1 cellular context compared by ENCODE assay signal in genomic region chr6:148342146-148343027, GRCh38.
TF ChIP-seq lines count a peak whose summit lies in the region.

Gene SASH1 (plus strand): TSS chr6:148342838. CDS start chr6:148343068, 230 bp downstream.

TF ChIP-seq in HepG2, 621 proteins besides CTCF, POLR2A, EP300 and RAD21 (continued from another document and continues in another):
- TF ChIP-seq ZNF574 (CRISPR knock-in tag; IDR thresholded peaks at IDR 0.05) = peak; percentile 55; the same call in 1 of the 2 replicates
- peak; percentile 84; the same call in 1 of the 2 replicates for TF ChIP-seq ZNF280B (CRISPR knock-in tag; IDR thresholded peaks at IDR 0.05; ENCODE audit: borderline replicate concordance)
- TF ChIP-seq ZNF441 (CRISPR knock-in tag; IDR thresholded peaks at IDR 0.05; ENCODE audit: borderline replicate concordance) = peak; percentile 48; the same call in 1 of the 2 replicates
- TF ChIP-seq MLXIP (CRISPR knock-in tag; IDR thresholded peaks at IDR 0.05; ENCODE audit: borderline replicate concordance) = no peak
- TF ChIP-seq ZNF251 (CRISPR knock-in tag; IDR thresholded peaks at IDR 0.05) = no peak
- peak; percentile 32; the same call in 1 of the 2 replicates for TF ChIP-seq HIC2 (CRISPR knock-in tag; IDR thresholded peaks at IDR 0.05; ENCODE audit: low read depth)
- no peak for TF ChIP-seq ZNF512B (CRISPR knock-in tag; IDR thresholded peaks at IDR 0.05; ENCODE audit: borderline replicate concordance)
- TF ChIP-seq ZNF207 (IDR thresholded peaks at IDR 0.05; ENCODE audit: borderline replicate concordance) = no peak
- peak; percentile 58; the same call in 1 of the 2 replicates for TF ChIP-seq MEIS1 (CRISPR knock-in tag; IDR thresholded peaks at IDR 0.05; ENCODE audit: borderline replicate concordance)
- peak; percentile 9; the same call in 1 of the 2 replicates for TF ChIP-seq RXRB (CRISPR knock-in tag; IDR thresholded peaks at IDR 0.05; ENCODE audit: borderline replicate concordance)
- peak; percentile 74; the same call in 1 of the 2 replicates for TF ChIP-seq KMT2B (CRISPR knock-in tag; IDR thresholded peaks at IDR 0.05)
- no peak for TF ChIP-seq TBL1XR1 (IDR thresholded peaks at IDR 0.05; ENCODE audit: borderline replicate concordance, low read length, partially characterized antibody)
- TF ChIP-seq HDAC2 (CRISPR knock-in tag; IDR thresholded peaks at IDR 0.05) = peak; percentile 4; the same call in 1 of the 2 replicates
- TF ChIP-seq ATF6 (CRISPR knock-in tag; conservative IDR thresholded peaks at IDR 0.05) = peak; percentile 62; the same call in 1 of the 2 replicates
- no peak for TF ChIP-seq GTF3A (CRISPR knock-in tag; conservative IDR thresholded peaks at IDR 0.05)
- no peak for TF ChIP-seq ZBTB7A (CRISPR knock-in tag; IDR thresholded peaks at IDR 0.05)
- TF ChIP-seq ZNF577 (CRISPR knock-in tag; IDR thresholded peaks at IDR 0.05; ENCODE audit: borderline replicate concordance, low read depth) = no peak
- 0 out of 2 replicates have a peak, but pooled peaks have one; percentile 73 for TF ChIP-seq ZNF350 (CRISPR knock-in tag; IDR thresholded peaks at IDR 0.05; ENCODE audit: borderline replicate concordance, low read depth)
- TF ChIP-seq ZNF138 (CRISPR knock-in tag; IDR thresholded peaks at IDR 0.05; ENCODE audit: low read depth) = no peak
- no peak for TF ChIP-seq KDM4B (CRISPR knock-in tag; IDR thresholded peaks at IDR 0.05)
- peak; percentile 24; the same call in 1 of the 2 replicates for TF ChIP-seq CBX2 (IDR thresholded peaks at IDR 0.05; ENCODE audit: low read depth, low read length)
- no peak for TF ChIP-seq CBX2 (CRISPR knock-in tag; IDR thresholded peaks at IDR 0.05; ENCODE audit: low read depth)
- no peak for TF ChIP-seq POGK (CRISPR knock-in tag; conservative IDR thresholded peaks at IDR 0.05)
- TF ChIP-seq FIP1L1 (IDR thresholded peaks at IDR 0.05; ENCODE audit: borderline replicate concordance, insufficient read depth, low read depth, low read length) = no peak
- TF ChIP-seq ZMAT5 (CRISPR knock-in tag; IDR thresholded peaks at IDR 0.05; ENCODE audit: borderline replicate concordance, low read depth) = no peak
- no peak; the same call in 1 of the 2 replicates for TF ChIP-seq NFKB2 (CRISPR knock-in tag; IDR thresholded peaks at IDR 0.05; ENCODE audit: borderline replicate concordance)
- TF ChIP-seq UBTF (CRISPR knock-in tag; IDR thresholded peaks at IDR 0.05) = no peak; the same call in none of the 2 replicates
- TF ChIP-seq FOXA3 (CRISPR knock-in tag; IDR thresholded peaks at IDR 0.05) = 0 out of 2 replicates have a peak, but pooled peaks have one; percentile 42
- TF ChIP-seq CERS6 (CRISPR knock-in tag; IDR thresholded peaks at IDR 0.05) = no peak
- no peak for TF ChIP-seq ZNF674 (CRISPR knock-in tag; IDR thresholded peaks at IDR 0.05; ENCODE audit: low read depth)
- TF ChIP-seq HNRNPH1 (optimal IDR thresholded peaks at IDR 0.05; ENCODE audit: low read depth, low read length) = no peak
- TF ChIP-seq ZNF598 (CRISPR knock-in tag; IDR thresholded peaks at IDR 0.05; ENCODE audit: borderline replicate concordance) = peak; percentile 77; the same call in 1 of the 2 replicates
- peak; percentile 27; the same call in 1 of the 2 replicates for TF ChIP-seq RARA (CRISPR knock-in tag; IDR thresholded peaks at IDR 0.05)
- no peak; the same call in 1 of the 2 replicates for TF ChIP-seq MAF1 (CRISPR knock-in tag; IDR thresholded peaks at IDR 0.05; ENCODE audit: borderline replicate concordance)
- no peak; the same call in 1 of the 2 replicates for TF ChIP-seq MYNN (CRISPR knock-in tag; IDR thresholded peaks at IDR 0.05; ENCODE audit: low read depth)
- TF ChIP-seq ZNF672 (CRISPR knock-in tag; IDR thresholded peaks at IDR 0.05) = no peak
- peak; percentile 54; the same call in 1 of the 2 replicates for TF ChIP-seq ISL2 (CRISPR knock-in tag; IDR thresholded peaks at IDR 0.05)
- no peak for TF ChIP-seq ZNF496 (CRISPR knock-in tag; IDR thresholded peaks at IDR 0.05; ENCODE audit: insufficient replicate concordance)
